ENCODE assay signal across 1 cellular context in the genomic region with DNA sequence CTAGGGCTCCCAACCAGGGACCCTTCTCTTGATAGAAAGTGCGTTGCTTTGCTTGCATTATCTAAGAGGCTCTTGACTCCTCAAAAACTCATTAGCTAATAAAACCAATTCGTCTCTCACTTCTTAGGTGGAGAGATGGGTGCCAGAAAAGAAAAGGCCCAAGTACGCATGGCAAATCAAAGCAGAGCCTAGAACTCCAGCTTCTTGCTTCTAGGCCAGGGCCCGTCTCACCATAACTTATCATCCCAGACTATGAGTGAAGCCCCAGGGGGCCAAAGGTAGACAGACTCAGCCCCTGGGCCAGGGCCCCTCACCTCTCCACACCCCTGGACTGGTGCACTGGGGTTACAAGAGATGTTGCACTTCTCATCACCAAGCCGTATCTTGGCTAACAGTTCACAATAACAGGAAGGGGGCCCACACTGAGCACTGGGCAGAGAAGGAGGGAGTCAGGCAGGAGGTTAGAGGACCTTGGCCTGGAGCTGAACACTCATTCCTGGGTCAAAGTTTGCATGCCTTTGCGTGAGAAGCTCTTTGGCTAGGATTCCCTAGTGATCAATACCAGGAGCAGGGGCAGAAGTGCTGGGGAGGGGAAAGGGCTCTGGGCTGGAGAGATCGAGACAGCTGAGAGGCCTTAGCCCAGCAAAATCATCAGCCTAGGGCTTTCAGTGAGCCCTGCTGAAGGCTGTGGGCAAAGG.
TF ChIP-seq lines count a peak whose summit lies in the region.

No MANE protein-coding gene starts in this region.

TF ChIP-seq in HepG2, 621 proteins besides CTCF, POLR2A, EP300 and RAD21 (continued from another document and continues in another):
- TF ChIP-seq SP2 (CRISPR knock-in tag; IDR thresholded peaks at IDR 0.05): no peak
- TF ChIP-seq ZSCAN22 (CRISPR knock-in tag; IDR thresholded peaks at IDR 0.05): no peak
- TF ChIP-seq SIN3A (IDR thresholded peaks at IDR 0.05; ENCODE audit: borderline replicate concordance, low read depth, low read length): peak; percentile 35; the same call in 1 of the 2 replicates
- TF ChIP-seq, protein P1, sequence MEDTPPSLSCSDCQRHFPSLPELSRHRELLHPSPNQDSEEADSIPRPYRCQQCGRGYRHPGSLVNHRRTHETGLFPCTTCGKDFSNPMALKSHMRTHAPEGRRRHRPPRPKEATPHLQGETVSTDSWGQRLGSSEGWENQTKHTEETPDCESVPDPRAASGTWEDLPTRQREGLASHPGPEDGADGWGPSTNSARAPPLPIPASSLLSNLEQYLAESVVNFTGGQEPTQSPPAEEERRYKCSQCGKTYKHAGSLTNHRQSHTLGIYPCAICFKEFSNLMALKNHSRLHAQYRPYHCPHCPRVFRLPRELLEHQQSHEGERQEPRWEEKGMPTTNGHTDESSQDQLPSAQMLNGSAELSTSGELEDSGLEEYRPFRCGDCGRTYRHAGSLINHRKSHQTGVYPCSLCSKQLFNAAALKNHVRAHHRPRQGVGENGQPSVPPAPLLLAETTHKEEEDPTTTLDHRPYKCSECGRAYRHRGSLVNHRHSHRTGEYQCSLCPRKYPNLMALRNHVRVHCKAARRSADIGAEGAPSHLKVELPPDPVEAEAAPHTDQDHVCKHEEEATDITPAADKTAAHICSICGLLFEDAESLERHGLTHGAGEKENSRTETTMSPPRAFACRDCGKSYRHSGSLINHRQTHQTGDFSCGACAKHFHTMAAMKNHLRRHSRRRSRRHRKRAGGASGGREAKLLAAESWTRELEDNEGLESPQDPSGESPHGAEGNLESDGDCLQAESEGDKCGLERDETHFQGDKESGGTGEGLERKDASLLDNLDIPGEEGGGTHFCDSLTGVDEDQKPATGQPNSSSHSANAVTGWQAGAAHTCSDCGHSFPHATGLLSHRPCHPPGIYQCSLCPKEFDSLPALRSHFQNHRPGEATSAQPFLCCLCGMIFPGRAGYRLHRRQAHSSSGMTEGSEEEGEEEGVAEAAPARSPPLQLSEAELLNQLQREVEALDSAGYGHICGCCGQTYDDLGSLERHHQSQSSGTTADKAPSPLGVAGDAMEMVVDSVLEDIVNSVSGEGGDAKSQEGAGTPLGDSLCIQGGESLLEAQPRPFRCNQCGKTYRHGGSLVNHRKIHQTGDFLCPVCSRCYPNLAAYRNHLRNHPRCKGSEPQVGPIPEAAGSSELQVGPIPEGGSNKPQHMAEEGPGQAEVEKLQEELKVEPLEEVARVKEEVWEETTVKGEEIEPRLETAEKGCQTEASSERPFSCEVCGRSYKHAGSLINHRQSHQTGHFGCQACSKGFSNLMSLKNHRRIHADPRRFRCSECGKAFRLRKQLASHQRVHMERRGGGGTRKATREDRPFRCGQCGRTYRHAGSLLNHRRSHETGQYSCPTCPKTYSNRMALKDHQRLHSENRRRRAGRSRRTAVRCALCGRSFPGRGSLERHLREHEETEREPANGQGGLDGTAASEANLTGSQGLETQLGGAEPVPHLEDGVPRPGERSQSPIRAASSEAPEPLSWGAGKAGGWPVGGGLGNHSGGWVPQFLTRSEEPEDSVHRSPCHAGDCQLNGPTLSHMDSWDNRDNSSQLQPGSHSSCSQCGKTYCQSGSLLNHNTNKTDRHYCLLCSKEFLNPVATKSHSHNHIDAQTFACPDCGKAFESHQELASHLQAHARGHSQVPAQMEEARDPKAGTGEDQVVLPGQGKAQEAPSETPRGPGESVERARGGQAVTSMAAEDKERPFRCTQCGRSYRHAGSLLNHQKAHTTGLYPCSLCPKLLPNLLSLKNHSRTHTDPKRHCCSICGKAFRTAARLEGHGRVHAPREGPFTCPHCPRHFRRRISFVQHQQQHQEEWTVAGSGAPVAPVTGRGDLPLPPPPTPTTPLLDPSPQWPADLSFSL (CRISPR knock-in tag; IDR thresholded peaks at IDR 0.05): no peak
- TF ChIP-seq ZSCAN31 (CRISPR knock-in tag; IDR thresholded peaks at IDR 0.05; ENCODE audit: low read depth): peak; percentile 68; the same call in 1 of the 2 replicates
- TF ChIP-seq NFE2 (CRISPR knock-in tag; IDR thresholded peaks at IDR 0.05): no peak
- peak; percentile 87; the same call in 1 of the 2 replicates for TF ChIP-seq ZBTB7A (CRISPR knock-in tag; IDR thresholded peaks at IDR 0.05)
- TF ChIP-seq, protein P2, sequence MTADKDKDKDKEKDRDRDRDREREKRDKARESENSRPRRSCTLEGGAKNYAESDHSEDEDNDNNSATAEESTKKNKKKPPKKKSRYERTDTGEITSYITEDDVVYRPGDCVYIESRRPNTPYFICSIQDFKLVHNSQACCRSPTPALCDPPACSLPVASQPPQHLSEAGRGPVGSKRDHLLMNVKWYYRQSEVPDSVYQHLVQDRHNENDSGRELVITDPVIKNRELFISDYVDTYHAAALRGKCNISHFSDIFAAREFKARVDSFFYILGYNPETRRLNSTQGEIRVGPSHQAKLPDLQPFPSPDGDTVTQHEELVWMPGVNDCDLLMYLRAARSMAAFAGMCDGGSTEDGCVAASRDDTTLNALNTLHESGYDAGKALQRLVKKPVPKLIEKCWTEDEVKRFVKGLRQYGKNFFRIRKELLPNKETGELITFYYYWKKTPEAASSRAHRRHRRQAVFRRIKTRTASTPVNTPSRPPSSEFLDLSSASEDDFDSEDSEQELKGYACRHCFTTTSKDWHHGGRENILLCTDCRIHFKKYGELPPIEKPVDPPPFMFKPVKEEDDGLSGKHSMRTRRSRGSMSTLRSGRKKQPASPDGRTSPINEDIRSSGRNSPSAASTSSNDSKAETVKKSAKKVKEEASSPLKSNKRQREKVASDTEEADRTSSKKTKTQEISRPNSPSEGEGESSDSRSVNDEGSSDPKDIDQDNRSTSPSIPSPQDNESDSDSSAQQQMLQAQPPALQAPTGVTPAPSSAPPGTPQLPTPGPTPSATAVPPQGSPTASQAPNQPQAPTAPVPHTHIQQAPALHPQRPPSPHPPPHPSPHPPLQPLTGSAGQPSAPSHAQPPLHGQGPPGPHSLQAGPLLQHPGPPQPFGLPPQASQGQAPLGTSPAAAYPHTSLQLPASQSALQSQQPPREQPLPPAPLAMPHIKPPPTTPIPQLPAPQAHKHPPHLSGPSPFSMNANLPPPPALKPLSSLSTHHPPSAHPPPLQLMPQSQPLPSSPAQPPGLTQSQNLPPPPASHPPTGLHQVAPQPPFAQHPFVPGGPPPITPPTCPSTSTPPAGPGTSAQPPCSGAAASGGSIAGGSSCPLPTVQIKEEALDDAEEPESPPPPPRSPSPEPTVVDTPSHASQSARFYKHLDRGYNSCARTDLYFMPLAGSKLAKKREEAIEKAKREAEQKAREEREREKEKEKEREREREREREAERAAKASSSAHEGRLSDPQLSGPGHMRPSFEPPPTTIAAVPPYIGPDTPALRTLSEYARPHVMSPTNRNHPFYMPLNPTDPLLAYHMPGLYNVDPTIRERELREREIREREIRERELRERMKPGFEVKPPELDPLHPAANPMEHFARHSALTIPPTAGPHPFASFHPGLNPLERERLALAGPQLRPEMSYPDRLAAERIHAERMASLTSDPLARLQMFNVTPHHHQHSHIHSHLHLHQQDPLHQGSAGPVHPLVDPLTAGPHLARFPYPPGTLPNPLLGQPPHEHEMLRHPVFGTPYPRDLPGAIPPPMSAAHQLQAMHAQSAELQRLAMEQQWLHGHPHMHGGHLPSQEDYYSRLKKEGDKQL (CRISPR knock-in tag; IDR thresholded peaks at IDR 0.05; ENCODE audit: low read depth): no peak
- TF ChIP-seq ZHX1 (CRISPR knock-in tag; IDR thresholded peaks at IDR 0.05; ENCODE audit: low read depth): 0 out of 2 replicates have a peak, but pooled peaks have one; percentile 54
- TF ChIP-seq ATF5 (CRISPR knock-in tag; IDR thresholded peaks at IDR 0.05; ENCODE audit: low read depth): no peak
- no peak for TF ChIP-seq GTF2F1 (IDR thresholded peaks at IDR 0.05; ENCODE audit: low read length)
- TF ChIP-seq ZBTB39 (CRISPR knock-in tag; IDR thresholded peaks at IDR 0.05): no peak
- no peak for TF ChIP-seq EEA1 (CRISPR knock-in tag; IDR thresholded peaks at IDR 0.05; ENCODE audit: borderline replicate concordance)
- no peak for TF ChIP-seq JUNB (CRISPR knock-in tag; IDR thresholded peaks at IDR 0.05; ENCODE audit: borderline replicate concordance)
- no peak for TF ChIP-seq DZIP1 (CRISPR knock-in tag; IDR thresholded peaks at IDR 0.05)
- TF ChIP-seq, protein P3, sequence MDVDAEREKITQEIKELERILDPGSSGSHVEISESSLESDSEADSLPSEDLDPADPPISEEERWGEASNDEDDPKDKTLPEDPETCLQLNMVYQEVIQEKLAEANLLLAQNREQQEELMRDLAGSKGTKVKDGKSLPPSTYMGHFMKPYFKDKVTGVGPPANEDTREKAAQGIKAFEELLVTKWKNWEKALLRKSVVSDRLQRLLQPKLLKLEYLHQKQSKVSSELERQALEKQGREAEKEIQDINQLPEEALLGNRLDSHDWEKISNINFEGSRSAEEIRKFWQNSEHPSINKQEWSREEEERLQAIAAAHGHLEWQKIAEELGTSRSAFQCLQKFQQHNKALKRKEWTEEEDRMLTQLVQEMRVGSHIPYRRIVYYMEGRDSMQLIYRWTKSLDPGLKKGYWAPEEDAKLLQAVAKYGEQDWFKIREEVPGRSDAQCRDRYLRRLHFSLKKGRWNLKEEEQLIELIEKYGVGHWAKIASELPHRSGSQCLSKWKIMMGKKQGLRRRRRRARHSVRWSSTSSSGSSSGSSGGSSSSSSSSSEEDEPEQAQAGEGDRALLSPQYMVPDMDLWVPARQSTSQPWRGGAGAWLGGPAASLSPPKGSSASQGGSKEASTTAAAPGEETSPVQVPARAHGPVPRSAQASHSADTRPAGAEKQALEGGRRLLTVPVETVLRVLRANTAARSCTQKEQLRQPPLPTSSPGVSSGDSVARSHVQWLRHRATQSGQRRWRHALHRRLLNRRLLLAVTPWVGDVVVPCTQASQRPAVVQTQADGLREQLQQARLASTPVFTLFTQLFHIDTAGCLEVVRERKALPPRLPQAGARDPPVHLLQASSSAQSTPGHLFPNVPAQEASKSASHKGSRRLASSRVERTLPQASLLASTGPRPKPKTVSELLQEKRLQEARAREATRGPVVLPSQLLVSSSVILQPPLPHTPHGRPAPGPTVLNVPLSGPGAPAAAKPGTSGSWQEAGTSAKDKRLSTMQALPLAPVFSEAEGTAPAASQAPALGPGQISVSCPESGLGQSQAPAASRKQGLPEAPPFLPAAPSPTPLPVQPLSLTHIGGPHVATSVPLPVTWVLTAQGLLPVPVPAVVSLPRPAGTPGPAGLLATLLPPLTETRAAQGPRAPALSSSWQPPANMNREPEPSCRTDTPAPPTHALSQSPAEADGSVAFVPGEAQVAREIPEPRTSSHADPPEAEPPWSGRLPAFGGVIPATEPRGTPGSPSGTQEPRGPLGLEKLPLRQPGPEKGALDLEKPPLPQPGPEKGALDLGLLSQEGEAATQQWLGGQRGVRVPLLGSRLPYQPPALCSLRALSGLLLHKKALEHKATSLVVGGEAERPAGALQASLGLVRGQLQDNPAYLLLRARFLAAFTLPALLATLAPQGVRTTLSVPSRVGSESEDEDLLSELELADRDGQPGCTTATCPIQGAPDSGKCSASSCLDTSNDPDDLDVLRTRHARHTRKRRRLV (CRISPR knock-in tag; IDR thresholded peaks at IDR 0.05): peak; percentile 70; the same call in 1 of the 2 replicates
- no peak for TF ChIP-seq GLI4 (CRISPR knock-in tag; IDR thresholded peaks at IDR 0.05; ENCODE audit: borderline replicate concordance)
- peak; percentile 78 for TF ChIP-seq SAP130 (CRISPR knock-in tag; IDR thresholded peaks at IDR 0.05; ENCODE audit: low read depth)
- TF ChIP-seq ZSCAN12 (CRISPR knock-in tag; IDR thresholded peaks at IDR 0.05): no peak
- TF ChIP-seq ZBTB7B (CRISPR knock-in tag; IDR thresholded peaks at IDR 0.05): peak; percentile 90
